ENCODE assay signal across 9 cellular contexts in genomic region chr18:2978208-2978607, GRCh38. TPM values are rescaled to one million over a fixed set of nuclear protein-coding genes. Genes with fewer than 3 reads are reported as not detected.
DNase-seq lines count a peak whose midpoint lies in the region; ATAC-seq lines count a peak whose summit lies in the region.
"Had no signal": no experiment of that assay in that cellular context is flagged by ENCODE, and none has a peak within 500 bp of the region (broad histone marks: within the 10 kb centered on the region; RNA-seq: fewer than 3 reads in every experiment).

No MANE protein-coding gene starts in this region.

- H3K36me3 ChIP-seq in BLaER1 treated with 17β-estradiol and CSF1 and Interleukin-3, amounts not matched to agents 10 nM and 100 nM: peaks cover 0 to 31% (median 12%) of the 10 kb centered on the region in 11 experiments; a peak in 11 of 22 replicates
- H3K36me3 ChIP-seq in adipocyte (ENCODE audit: control insufficient read depth, insufficient read depth, low read length, severe bottlenecking): no peaks in the 10 kb centered on the region

- no peaks in the 10 kb centered on the region for H3K9me3 ChIP-seq in BLaER1 treated with 17β-estradiol and CSF1 and Interleukin-3, amounts not matched to agents 10 nM and 100 nM (replicated peaks in 1 of 11)
- H3K9me3 ChIP-seq in adipocyte (ENCODE audit: control insufficient read depth, low read length): no peaks in the 10 kb centered on the region

- peak overlapping the region; percentile 88 to 99 (median 96) for H3K27ac Mint-ChIP-seq in naive thymus-derived CD8-positive, alpha-beta T cell

- H3K4me3 ChIP-seq in BLaER1 treated with 17β-estradiol and CSF1 and Interleukin-3, amounts not matched to agents 10 nM and 100 nM: no peak overlapping the region
- H3K4me3 ChIP-seq in adipocyte (ENCODE audit: low read length): peak overlapping the region; percentile 69
- H3K4me3 ChIP-seq: K562 had no signal

- H3K27ac ChIP-seq in BLaER1 treated with 17β-estradiol and CSF1 and Interleukin-3, amounts not matched to agents 10 nM and 100 nM: peak overlapping the region in 10 of 11 experiments; percentile 4 to 89 (median 74); a peak in 17 of 22 replicates
- H3K27ac ChIP-seq in substantia nigra (ENCODE audit: low read depth, low read length, poor library complexity, severe bottlenecking): no peak overlapping the region

- peak; percentile 32 for ATAC-seq in HG02588 (IDR thresholded peaks at IDR 0.05; ENCODE audit: unreplicated experiment)
- ATAC-seq in naive thymus-derived CD8-positive, alpha-beta T cell: no peak
- ATAC-seq: K562 had no signal

- DNase-seq in adipocyte (ENCODE audit: low read depth): peak; percentile 43
- no peak for DNase-seq in naive thymus-derived CD8-positive, alpha-beta T cell
- DNase-seq in NOMO-1 (lab: John Stamatoyannopoulos, UW; ENCODE audit: unreplicated experiment in 2 of 2): no peak
- DNase-seq in amygdala (lab: John Stamatoyannopoulos, UW): no peak
- DNase-seq in stimulated activated CD4-positive, alpha-beta T cell treated with anti-CD3 and anti-CD28 coated beads, Interleukin-4, amount 100 ng/mL, for 1 hour: no peak
- no peak for DNase-seq in substantia nigra (lab: John Stamatoyannopoulos, UW)

- H3K27me3 ChIP-seq in BLaER1 treated with 17β-estradiol and CSF1 and Interleukin-3, amounts not matched to agents 10 nM and 100 nM: no peaks in the 10 kb centered on the region
- no peaks in the 10 kb centered on the region for H3K27me3 ChIP-seq in adipocyte (replicated peaks; ENCODE audit: control insufficient read depth, insufficient read depth, low read length)

- H3K4me1 ChIP-seq in BLaER1 treated with 17β-estradiol and CSF1 and Interleukin-3, amounts not matched to agents 10 nM and 100 nM: peaks cover 63 to 100% (median 89%) of the 10 kb centered on the region in 10 experiments
- peaks cover 59% of the 10 kb centered on the region for H3K4me1 ChIP-seq in adipocyte (ENCODE audit: control insufficient read depth, insufficient read depth, low read length)

- peaks cover 0 to 27% (median 13%) of the 10 kb centered on the region in 3 donors for H3K36me3 Mint-ChIP-seq in naive thymus-derived CD8-positive, alpha-beta T cell

- H3K4me1 Mint-ChIP-seq in naive thymus-derived CD8-positive, alpha-beta T cell: peaks cover 41 to 90% (median 82%) of the 10 kb centered on the region in 4 donors

- H3K27me3 Mint-ChIP-seq in naive thymus-derived CD8-positive, alpha-beta T cell: no peaks in the 10 kb centered on the region

- H3K4me3 Mint-ChIP-seq in naive thymus-derived CD8-positive, alpha-beta T cell: peak overlapping the region; percentile 66 to 96 (median 86)

- H3K9ac ChIP-seq in BLaER1 treated with 17β-estradiol and CSF1 and Interleukin-3, amounts not matched to agents 10 nM and 100 nM: peak overlapping the region in 3 of 11 experiments; percentile 10 to 28 (median 18); a peak in 3 of 22 replicates
- H3K9ac ChIP-seq in adipocyte (ENCODE audit: low read length): peak overlapping the region; percentile 60

- POLR2A ChIA-PET in naive thymus-derived CD8-positive, alpha-beta T cell (lab: Charles Lee): interaction anchor here (1.0 to 3.2 kb wide), 8 partner anchors 7 to 471 kb away, joined by 3 to 59 read pairs (median 6); no protein-coding TSS in a partner anchor

- H3K4me2 ChIP-seq in BLaER1 treated with 17β-estradiol and CSF1 and Interleukin-3, amounts not matched to agents 10 nM and 100 nM: peak overlapping the region; percentile 30 to 97 (median 78)

- peaks cover 0 to 16% (median 0%) of the 10 kb centered on the region in 11 experiments; a peak in 3 of 22 replicates for H4K20me1 ChIP-seq in BLaER1 treated with 17β-estradiol and CSF1 and Interleukin-3, amounts not matched to agents 10 nM and 100 nM

- no peaks in the 10 kb centered on the region for H3K9me3 Mint-ChIP-seq in naive thymus-derived CD8-positive, alpha-beta T cell

RNA-seq across cellular contexts. Expression of gene LPIN2, which starts 34.7 kb away (rescaled TPM):
- 10 to 100 TPM; 57.4 to 59.6 TPM for total RNA-seq in naive thymus-derived CD8-positive, alpha-beta T cell
- polyA plus RNA-seq in naive thymus-derived CD8-positive, alpha-beta T cell: 10 to 100 TPM; 38.6 to 54.9 (median 50.8) TPM
